Comparison of ENCODE assay signal across 1 cellular context in genomic region chr5:139295692-139296091, GRCh38.
TF ChIP-seq lines count a peak whose summit lies in the region.

No MANE protein-coding gene starts in this region.

TF ChIP-seq in SK-N-SH, 30 proteins besides CTCF, POLR2A, EP300 and RAD21 (continued from another document):
- TF ChIP-seq, protein P1, sequence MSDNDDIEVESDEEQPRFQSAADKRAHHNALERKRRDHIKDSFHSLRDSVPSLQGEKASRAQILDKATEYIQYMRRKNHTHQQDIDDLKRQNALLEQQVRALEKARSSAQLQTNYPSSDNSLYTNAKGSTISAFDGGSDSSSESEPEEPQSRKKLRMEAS (IDR thresholded peaks at IDR 0.05; ENCODE audit: low read depth), result no peak
- TF ChIP-seq PBX3 (IDR thresholded peaks at IDR 0.05) (no peak), RXRA (IDR thresholded peaks at IDR 0.05; ENCODE audit: borderline replicate concordance, low read depth) (no peak), FOXJ3 (CRISPR knock-in tag; IDR thresholded peaks at IDR 0.05) (no peak), NFIC (IDR thresholded peaks at IDR 0.05; ENCODE audit: borderline replicate concordance) (no peak), FOXM1 (IDR thresholded peaks at IDR 0.05; ENCODE audit: low read depth) (no peak), MEF2A (IDR thresholded peaks at IDR 0.05; ENCODE audit: borderline replicate concordance, low read depth) (no peak)
- TF ChIP-seq, protein P2, sequence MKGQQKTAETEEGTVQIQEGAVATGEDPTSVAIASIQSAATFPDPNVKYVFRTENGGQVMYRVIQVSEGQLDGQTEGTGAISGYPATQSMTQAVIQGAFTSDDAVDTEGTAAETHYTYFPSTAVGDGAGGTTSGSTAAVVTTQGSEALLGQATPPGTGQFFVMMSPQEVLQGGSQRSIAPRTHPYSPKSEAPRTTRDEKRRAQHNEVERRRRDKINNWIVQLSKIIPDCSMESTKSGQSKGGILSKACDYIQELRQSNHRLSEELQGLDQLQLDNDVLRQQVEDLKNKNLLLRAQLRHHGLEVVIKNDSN (IDR thresholded peaks at IDR 0.05; ENCODE audit: borderline replicate concordance, low read depth), result no peak
